In the genomic region with DNA sequence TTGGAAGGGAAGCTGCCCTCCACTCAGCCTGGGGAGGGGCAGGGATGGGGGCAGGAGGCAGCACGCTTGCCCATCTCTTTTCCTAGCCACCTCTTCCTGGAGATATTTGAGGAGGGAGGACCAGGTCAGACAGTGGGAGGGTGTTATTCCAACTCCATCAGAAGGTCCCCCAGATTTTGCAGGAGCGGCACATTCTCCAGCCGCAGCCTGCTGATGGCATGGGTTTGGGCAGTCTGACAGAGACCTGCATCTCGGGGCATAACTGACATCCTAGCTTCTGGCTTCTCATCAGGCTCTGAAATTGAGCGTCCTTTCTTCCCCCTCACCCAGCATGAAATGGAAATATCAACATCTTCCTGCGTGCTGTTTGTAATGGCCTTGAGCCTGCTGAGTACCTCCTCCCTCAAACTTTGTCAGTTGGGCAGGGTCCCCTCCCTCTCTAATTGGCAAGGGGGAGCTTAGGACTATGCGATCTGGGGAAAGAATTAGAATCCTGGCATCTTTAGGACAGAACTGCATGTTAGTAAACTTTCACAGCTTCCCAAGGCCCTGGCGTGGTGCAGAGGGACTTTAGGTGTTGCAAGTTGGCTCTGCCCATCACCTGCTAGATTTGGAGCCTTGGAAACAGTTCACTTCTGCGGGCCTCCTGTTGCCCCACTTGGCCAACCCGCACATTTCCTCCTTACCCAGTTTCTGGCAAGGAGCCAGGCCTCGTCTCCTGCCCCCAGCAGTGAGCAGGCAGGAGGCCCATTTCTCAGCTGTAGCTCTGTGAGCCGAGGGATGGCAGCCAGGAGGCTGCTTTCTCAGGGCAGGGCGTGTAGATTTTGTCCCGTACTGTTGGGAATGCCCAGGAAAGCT, we compare ENCODE assay signal across 9 cellular contexts. TPM values are rescaled to one million over a fixed set of nuclear protein-coding genes. Genes with fewer than 3 reads are reported as not detected.
DNase-seq lines count a peak whose midpoint lies in the region; ATAC-seq and TF ChIP-seq lines count a peak whose summit lies in the region.
"Had no signal": no experiment of that assay in that cellular context is flagged by ENCODE, and none has a peak within 500 bp of the region (broad histone marks: within the 10 kb centered on the region; RNA-seq: fewer than 3 reads in every experiment).

No MANE protein-coding gene starts in this region.

- no peak overlapping the region for H3K4me3 ChIP-seq in HCT116 (replicated peaks in 1 of 2; ENCODE audit: low read depth in 1 of 2, low read length in 2 of 2)
- H3K4me3 ChIP-seq in ascending aorta = peak overlapping the region in 1 of 2 donors; percentile 84

- H3K9me3 ChIP-seq in HCT116 (ENCODE audit: control insufficient read depth in 1 of 2, insufficient read depth in 1 of 2, low read depth in 1 of 2, low read length in 2 of 2) = no peaks in the 10 kb centered on the region
- no peaks in the 10 kb centered on the region for H3K9me3 ChIP-seq in ascending aorta

- no TSS peak for BruUV-seq in HCT116 (replicated peaks; lab: Mats Ljungman, UMichigan)

- H3K27me3 ChIP-seq in HCT116 (ENCODE audit: insufficient read depth, low read length) (no peaks in the 10 kb centered on the region), ascending aorta (no peaks in the 10 kb centered on the region)

- no peak overlapping the region for H2AFZ ChIP-seq in HCT116 (ENCODE audit: low read depth, low read length, poor library complexity, severe bottlenecking)

- no peaks in the 10 kb centered on the region for H3K9me2 ChIP-seq in HCT116 (ENCODE audit: insufficient read depth)

- H3K4me2 ChIP-seq in HCT116 (ENCODE audit: low read length) = peak overlapping the region; percentile 98; the same call in 1 of the 2 replicates

- H3K4me1 ChIP-seq in HCT116 (ENCODE audit: control insufficient read depth in 1 of 2, insufficient read depth in 2 of 2, low read length in 2 of 2) = peaks cover 24 to 34% of the 10 kb centered on the region in 2 experiments
- H3K4me1 ChIP-seq in ascending aorta = peaks cover 3 to 25% of the 10 kb centered on the region in 2 donors

- intact Hi-C loops in HCT116 (cut with micrococcal nuclease) (no loop called here), ascending aorta (cut with DNase I) (loop anchor here (5.0 kb wide), 2 partner anchors 155 to 190 kb away; a partner anchor contains a TSS)

- CTCF ChIA-PET in HCT116 (lab: Charles Lee) = interaction anchor here (1.2 kb wide), 1 partner anchor 19 kb away, joined by 5 read pairs; no protein-coding TSS in a partner anchor

- POLR2A ChIA-PET in HCT116 (lab: Charles Lee) = no interaction called here

- no peak for TF ChIP-seq CTCF in HCT116 (IDR thresholded peaks at IDR 0.05 in 2 of 3, conservative IDR thresholded peaks at IDR 0.05 in 1 of 3; ENCODE audit: borderline replicate concordance in 1 of 3, insufficient read depth in 1 of 3, low read depth in 2 of 3, low read length in 2 of 3)
- peak in 1 of 3 experiments; percentile 8 for TF ChIP-seq CTCF in ascending aorta (IDR thresholded peaks at IDR 0.05)

- DNase-seq in AG20443 (ENCODE audit: low spot score) (peak; percentile 39), HCT116 (ENCODE audit: low read depth, low spot score) (no peak), SIG-M5 treated with dmso at 0.1 percent for 504 hours (lab: John Stamatoyannopoulos, UW; ENCODE audit: unreplicated experiment) (peak; percentile 78), ascending aorta (ENCODE audit: low spot score in 2 of 2) (no peak), left lobe of liver (ENCODE audit: low spot score) (peak; percentile 41)
- DNase-seq in stimulated activated naive CD4-positive, alpha-beta T cell (lab: John Stamatoyannopoulos, UW) = peak; percentile 19 to 67 (median 60)

- H3K9ac ChIP-seq in HCT116 (ENCODE audit: low read length) = no peak overlapping the region

- H3K79me2 ChIP-seq in HCT116 (ENCODE audit: insufficient read depth, low read length) = peaks cover 6% of the 10 kb centered on the region; the same call in 1 of the 2 replicates

- TF ChIP-seq RAD21 in HCT116 (IDR thresholded peaks at IDR 0.05; ENCODE audit: low read depth) = no peak

- H3K27ac ChIP-seq in HCT116 (ENCODE audit: low read depth, low read length) (peak overlapping the region; percentile 30), ascending aorta (peak overlapping the region; percentile 31 to 57)

- no peaks in the 10 kb centered on the region; a peak in 1 of 4 replicates for H3K36me3 ChIP-seq in HCT116 (ENCODE audit: control insufficient read depth in 1 of 2, insufficient read depth in 2 of 2, low read length in 2 of 2)
- no peaks in the 10 kb centered on the region for H3K36me3 ChIP-seq in ascending aorta

- ATAC-seq in HCT116 (no peak), left lobe of liver (no peak), GM18909 (IDR thresholded peaks at IDR 0.05; ENCODE audit: poor library complexity, unreplicated experiment) (no peak), GM18517 (IDR thresholded peaks at IDR 0.05; ENCODE audit: unreplicated experiment) (no peak)

- RAD21 ChIA-PET in HCT116 (lab: Charles Lee; ENCODE audit: low non-redundant PET in 1 of 2, low total read pairs in 2 of 2, uncharacterized antibody in 2 of 2, unreplicated experiment in 2 of 2) = no interaction called here

- no peaks in the 10 kb centered on the region for H4K20me1 ChIP-seq in HCT116 (ENCODE audit: insufficient read depth)

- no peak for TF ChIP-seq POLR2A in HCT116 (IDR thresholded peaks at IDR 0.05; ENCODE audit: borderline replicate concordance, extremely low read depth, insufficient read depth, insufficient read length)

TF ChIP-seq in HCT116, 20 proteins besides CTCF, POLR2A, EP300 and RAD21:
- TF ChIP-seq FOSL1 (IDR thresholded peaks at IDR 0.05; ENCODE audit: low read depth) (no peak), SP1 (IDR thresholded peaks at IDR 0.05; ENCODE audit: low read depth) (no peak), SIN3A (IDR thresholded peaks at IDR 0.05; ENCODE audit: low read depth) (no peak), ZFX (IDR thresholded peaks at IDR 0.05) (no peak), EGR1 (IDR thresholded peaks at IDR 0.05; ENCODE audit: low read depth) (no peak), ZNF274 (IDR thresholded peaks at IDR 0.05; ENCODE audit: low read depth, low read length) (no peak), EZH2phosphoT487 (IDR thresholded peaks at IDR 0.05; ENCODE audit: borderline replicate concordance) (no peak), EZH2 (IDR thresholded peaks at IDR 0.05) (no peak), POLR2AphosphoS5 (IDR thresholded peaks at IDR 0.05; ENCODE audit: low read depth, low read length) (no peak), SRF (IDR thresholded peaks at IDR 0.05; ENCODE audit: low read depth) (no peak), JUND (IDR thresholded peaks at IDR 0.05) (no peak), ELF1 (IDR thresholded peaks at IDR 0.05; ENCODE audit: borderline replicate concordance, low read depth) (no peak), TCF7L2 (IDR thresholded peaks at IDR 0.05; ENCODE audit: borderline replicate concordance, extremely low read depth, insufficient read depth, insufficient read length) (no peak)
- TF ChIP-seq, protein P1, sequence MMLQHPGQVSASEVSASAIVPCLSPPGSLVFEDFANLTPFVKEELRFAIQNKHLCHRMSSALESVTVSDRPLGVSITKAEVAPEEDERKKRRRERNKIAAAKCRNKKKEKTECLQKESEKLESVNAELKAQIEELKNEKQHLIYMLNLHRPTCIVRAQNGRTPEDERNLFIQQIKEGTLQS (IDR thresholded peaks at IDR 0.05) = no peak
- TF ChIP-seq, protein P2, sequence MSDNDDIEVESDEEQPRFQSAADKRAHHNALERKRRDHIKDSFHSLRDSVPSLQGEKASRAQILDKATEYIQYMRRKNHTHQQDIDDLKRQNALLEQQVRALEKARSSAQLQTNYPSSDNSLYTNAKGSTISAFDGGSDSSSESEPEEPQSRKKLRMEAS (IDR thresholded peaks at IDR 0.05) = no peak

RNA-seq across cellular contexts. Expression of a gene that starts 2.2 kb away (rescaled TPM):
- 117 TPM for total RNA-seq in HCT116 (2021; ENCODE audit: unreplicated experiment)
- polyA plus RNA-seq in HCT116 (2012) = 192 and 214 TPM in 2 replicates
- 84.9 TPM for total RNA-seq in ascending aorta
- total RNA-seq in left lobe of liver = 14.2 TPM

RNA-seq across cellular contexts. Expression of a gene that starts 58.1 kb away (rescaled TPM):
- total RNA-seq in HCT116 (2021; ENCODE audit: unreplicated experiment) (not detected), ascending aorta (not detected), left lobe of liver (not detected)
- 0.08 TPM in 1 of 2 replicates, not detected in the other for polyA plus RNA-seq in HCT116 (2012)
- total RNA-seq: epithelial cell of proximal tubule had no signal

Comparison
In these comparisons a context has a peak if more than half of its experiments do, and no peak if none do; other contexts are left out.
1. DNase-seq: peak in AG20443 (single experiment), SIG-M5 treated with dmso at 0.1 percent for 504 hours (single experiment), left lobe of liver (single experiment) and stimulated activated naive CD4-positive, alpha-beta T cell (6 of 6); none in HCT116 (single experiment) and ascending aorta (0 of 2).